Comparison of ENCODE assay signal across 8 cellular contexts in genomic region chr12:54384591-54385041, GRCh38. TPM values are rescaled to one million over a fixed set of nuclear protein-coding genes. Genes with fewer than 3 reads are reported as not detected.
A peak's percentile ranks its signal among the peaks of the same experiment; 100 is the strongest.
DNase-seq lines count a peak whose midpoint lies in the region; ATAC-seq and TF ChIP-seq lines count a peak whose summit lies in the region.

A gene with protein sequence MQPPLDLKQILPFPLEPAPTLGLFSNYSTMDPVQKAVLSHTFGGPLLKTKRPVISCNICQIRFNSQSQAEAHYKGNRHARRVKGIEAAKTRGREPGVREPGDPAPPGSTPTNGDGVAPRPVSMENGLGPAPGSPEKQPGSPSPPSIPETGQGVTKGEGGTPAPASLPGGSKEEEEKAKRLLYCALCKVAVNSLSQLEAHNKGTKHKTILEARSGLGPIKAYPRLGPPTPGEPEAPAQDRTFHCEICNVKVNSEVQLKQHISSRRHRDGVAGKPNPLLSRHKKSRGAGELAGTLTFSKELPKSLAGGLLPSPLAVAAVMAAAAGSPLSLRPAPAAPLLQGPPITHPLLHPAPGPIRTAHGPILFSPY (minus strand): TSS chr12:54384733. CDS start chr12:54384514, 219 bp downstream.

- intact Hi-C loops in right cardiac atrium (cut with DNase I), result no loop called here

- H3K4me3 ChIP-seq in GM23248 (no peak within 1 kb of the TSS), RWPE2 (ENCODE audit: severe bottlenecking) (no peak within 1 kb of the TSS), right cardiac atrium (ENCODE audit: low read length) (no peak within 1 kb of the TSS), subcutaneous abdominal adipose tissue (ENCODE audit: low read depth in 1 of 5, low read length in 5 of 5) (peak within 1 kb of the TSS; percentile 16 to 53 (median 35))

- peak within 1 kb of the TSS; percentile 54 for H3K9ac ChIP-seq in GM23248
- H3K9ac ChIP-seq in subcutaneous abdominal adipose tissue (ENCODE audit: low read length in 5 of 5), result peak within 1 kb of the TSS in 4 of 5 donors; percentile 20 to 62 (median 40)

- H3F3A ChIP-seq in GM23248 (ENCODE audit: insufficient read depth), result peaks cover 35% of the 10 kb centered on the region; the same call in 1 of the 2 replicates

- in situ Hi-C loops in GM23248 (cut with MboI), result no loop called here

- H3K9me3 ChIP-seq in GM23248 (ENCODE audit: low read depth), result no peaks in the 10 kb centered on the region
- no peaks in the 10 kb centered on the region for H3K9me3 ChIP-seq in RWPE2 (ENCODE audit: severe bottlenecking)
- no peaks in the 10 kb centered on the region for H3K9me3 ChIP-seq in right cardiac atrium (ENCODE audit: control insufficient read depth, low read length)
- H3K9me3 ChIP-seq in subcutaneous abdominal adipose tissue (ENCODE audit: control insufficient read depth in 5 of 5, low read length in 5 of 5), result no peaks in the 10 kb centered on the region

- ATAC-seq in RWPE2 (ENCODE audit: low read depth) (no peak), right cardiac atrium (peak; percentile 30 to 42)

- no peak within 1 kb of the TSS for H3K4me2 ChIP-seq in GM23248 (ENCODE audit: unreplicated experiment)

- peaks cover 12% of the 10 kb centered on the region for H3K4me1 ChIP-seq in GM23248 (ENCODE audit: insufficient read depth)
- H3K4me1 ChIP-seq in RWPE2 (ENCODE audit: insufficient read depth, poor library complexity, severe bottlenecking), result peaks cover 32% of the 10 kb centered on the region
- H3K4me1 ChIP-seq in right cardiac atrium (ENCODE audit: control insufficient read depth, insufficient read depth, low read length), result no peaks in the 10 kb centered on the region
- H3K4me1 ChIP-seq in subcutaneous abdominal adipose tissue (ENCODE audit: control insufficient read depth in 5 of 5, insufficient read depth in 5 of 5, low read length in 5 of 5), result peaks cover 5 to 48% (median 31%) of the 10 kb centered on the region in 5 donors

- no peak for TF ChIP-seq CTCF in RWPE2 (IDR thresholded peaks at IDR 0.05; ENCODE audit: poor library complexity, severe bottlenecking)

- H4K20me1 ChIP-seq in GM23248 (ENCODE audit: insufficient read depth), result no peaks in the 10 kb centered on the region

- H2AFZ ChIP-seq in GM23248, result no peak within 1 kb of the TSS

- H3K27me3 ChIP-seq in GM23248 (replicated peaks; ENCODE audit: insufficient read depth) (no peaks in the 10 kb centered on the region), RWPE2 (ENCODE audit: insufficient read depth, poor library complexity, severe bottlenecking) (no peaks in the 10 kb centered on the region), right cardiac atrium (ENCODE audit: control insufficient read depth, insufficient read depth) (no peaks in the 10 kb centered on the region), subcutaneous abdominal adipose tissue (ENCODE audit: control insufficient read depth in 5 of 5, insufficient read depth in 4 of 5, low read length in 5 of 5) (no peaks in the 10 kb centered on the region)

- no peaks in the 10 kb centered on the region for H3K79me2 ChIP-seq in GM23248 (ENCODE audit: insufficient read depth)

- no peaks in the 10 kb centered on the region for H3K9me2 ChIP-seq in GM23248 (ENCODE audit: insufficient read depth)

- H3K27ac ChIP-seq in GM23248, result peak within 1 kb of the TSS; percentile 88
- H3K27ac ChIP-seq in RWPE2 (ENCODE audit: poor library complexity, severe bottlenecking), result peak within 1 kb of the TSS; percentile 33
- H3K27ac ChIP-seq in right cardiac atrium (ENCODE audit: low read length), result peak within 1 kb of the TSS; percentile 87
- peak within 1 kb of the TSS; percentile 50 for H3K27ac ChIP-seq in subcutaneous abdominal adipose tissue (ENCODE audit: low read depth, low read length)

- H3K36me3 ChIP-seq in GM23248 (ENCODE audit: low read depth) (no peaks in the 10 kb centered on the region), RWPE2 (ENCODE audit: low read depth) (peaks cover 42% of the 10 kb centered on the region), subcutaneous abdominal adipose tissue (ENCODE audit: control insufficient read depth in 5 of 5, insufficient read depth in 5 of 5, low read length in 5 of 5) (no peaks in the 10 kb centered on the region)

- DNase-seq in GM23248, result no peak
- DNase-seq in RWPE2 (ENCODE audit: low spot score), result no peak
- DNase-seq in right cardiac atrium, result peak; percentile 34 to 77 (median 75)
- DNase-seq in HK-2 (ENCODE audit: unreplicated experiment), result no peak
- DNase-seq in activated CD4-positive, alpha-beta T cell treated with anti-CD3 and anti-CD28 coated beads for 1 hour, result no peak
- DNase-seq in NCI-H2029 (lab: John Stamatoyannopoulos, UW), result no peak
- no peak for DNase-seq in AG20443 (ENCODE audit: low spot score)

- WGBS in GM23248 (ENCODE audit: low coverage in 1 of 2, low lambda C conversion rate in 2 of 2, missing lambda C conversion rate in 2 of 2), 2 experiments, result 100% methylated on average over 1 of the region's 1 CpG
- WGBS in right cardiac atrium, result 79% methylated on average over 1 of the region's 1 CpG

RNA-seq across cellular contexts. Expression of the gene that starts here (rescaled TPM):
- 1.6 and 1.8 TPM in 2 replicates for total RNA-seq in GM23248 (2014; rRNA removed; shearing (Covaris generic))
- polyA plus RNA-seq in GM23248 (2016; fragmentation: Nextera tagmentation; extraction: Ambion mirVana) (2.9 and 3.1 TPM in 2 replicates), right cardiac atrium (6.0 TPM)
- total RNA-seq in right cardiac atrium, result 10 to 100 TPM in 1 of 4 donors, 1 to 10 TPM in 3; 6.5 to 17.0 (median 8.9) TPM

Comparison
In these comparisons a context has a peak if more than half of its experiments do, and no peak if none do; other contexts are left out.
1. DNase-seq: peak in right cardiac atrium (3 of 3); none in GM23248 (single experiment), RWPE2 (single experiment), HK-2 (single experiment), activated CD4-positive, alpha-beta T cell treated with anti-CD3 and anti-CD28 coated beads for 1 hour (single experiment), NCI-H2029 (single experiment) and AG20443 (single experiment).
2. H3K27ac ChIP-seq: peak in every context shown above with its lines; median percentile 88 in GM23248; 87 in right cardiac atrium; 50 in subcutaneous abdominal adipose tissue; 33 in RWPE2.
3. H3K4me3 ChIP-seq: peak in subcutaneous abdominal adipose tissue (5 of 5); none in GM23248 (single experiment), RWPE2 (single experiment) and right cardiac atrium (single experiment).